8 cellular contexts compared by ENCODE assay signal in the genomic region with DNA sequence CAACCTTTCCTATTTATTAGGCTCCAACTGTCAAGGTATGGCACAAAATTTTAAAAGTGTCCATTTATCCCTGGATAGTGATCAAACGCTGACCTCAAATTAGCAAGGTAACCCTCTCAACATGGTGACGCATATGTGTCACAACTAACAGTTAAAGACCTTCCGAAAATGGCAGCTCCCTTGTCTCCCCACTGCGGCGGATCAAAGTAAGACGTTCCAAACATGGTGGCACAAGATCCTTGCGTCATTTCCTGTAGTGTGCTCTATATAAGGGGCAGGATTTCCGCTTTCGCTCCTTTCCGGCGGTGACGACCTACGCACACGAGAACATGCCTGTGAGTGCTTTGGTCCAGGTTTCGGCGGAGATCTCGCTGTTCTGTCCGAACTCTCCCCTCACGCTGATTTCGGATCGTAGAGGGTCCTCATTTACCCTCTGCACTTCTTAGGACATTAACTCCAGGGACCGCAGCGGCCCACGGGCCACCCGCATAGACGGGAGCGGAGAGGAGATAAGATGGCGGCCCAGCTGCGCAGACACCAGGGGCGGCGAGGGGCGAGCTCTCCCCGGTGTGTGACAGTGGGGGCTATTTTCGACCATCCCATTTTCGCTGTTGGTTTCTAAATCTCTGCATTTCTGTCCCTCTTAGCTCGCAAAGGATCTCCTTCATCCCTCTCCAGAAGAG. TPM values are rescaled to one million over a fixed set of nuclear protein-coding genes. Genes with fewer than 3 reads are reported as not detected.
A peak's percentile ranks its signal among the peaks of the same experiment; 100 is the strongest.
DNase-seq lines count a peak whose midpoint lies in the region; ATAC-seq and TF ChIP-seq lines count a peak whose summit lies in the region.

Gene RPS27, plus strand, starts transcription at position 295 of the 683 bp plus-strand sequence. Its CDS starts 35 bp downstream, at position 330.

- DNase-seq in CD8-positive, alpha-beta T cell, result peak; percentile 72 to 94 (median 85)
- DNase-seq in HT1080 (ENCODE audit: low read depth) (peak; percentile 92), NOMO-1 treated with DMSO at 0.1 percent for 48 hours (lab: John Stamatoyannopoulos, UW; ENCODE audit: unreplicated experiment) (peak; percentile 98), medulla oblongata (ENCODE audit: extremely low spot score) (peak; percentile 99)
- peak; percentile 75 to 88 for DNase-seq in activated CD8-positive, alpha-beta memory T cell treated with anti-CD3 and anti-CD28 coated beads for 4 hours (ENCODE audit: low read depth in 2 of 2)
- peak; percentile 86 to 89 (median 86) for DNase-seq in effector memory CD8-positive, alpha-beta T cell
- peak; percentile 82 for DNase-seq in stimulated activated CD8-positive, alpha-beta memory T cell treated with anti-CD3 and anti-CD28 coated beads, Interleukin-12 subunit alpha, Interleukin-12 subunit beta, amount 100 ng/mL, for 1 hour (ENCODE audit: low read depth)

- H3K27me3 Mint-ChIP-seq in CD8-positive, alpha-beta T cell (ENCODE audit: low read depth), result no peaks in the 10 kb centered on the region
- peaks cover 0 to 5% of the 10 kb centered on the region in 2 donors for H3K27me3 Mint-ChIP-seq in effector memory CD8-positive, alpha-beta T cell

- no peaks in the 10 kb centered on the region for H3K9me3 ChIP-seq in CD8-positive, alpha-beta T cell (ENCODE audit: low read length)

- H3K4me3 ChIP-seq in CD8-positive, alpha-beta T cell (ENCODE audit: low read depth, low read length), result peak within 1 kb of the TSS; percentile 95

- CTCF ChIA-PET in CD8-positive, alpha-beta T cell (lab: Charles Lee), result interaction anchor here (1.1 to 2.6 kb wide), 5 partner anchors 34 to 194 kb away, joined by 3 to 11 read pairs (median 6); no protein-coding TSS in a partner anchor

- H3K27me3 ChIP-seq in CD8-positive, alpha-beta T cell (ENCODE audit: insufficient read depth, low read length), result no peaks in the 10 kb centered on the region

- ATAC-seq in CD8-positive, alpha-beta T cell, result peak; percentile 85
- peak; percentile 72 for ATAC-seq in GM19467 (IDR thresholded peaks at IDR 0.05; ENCODE audit: unreplicated experiment)
- ATAC-seq in effector memory CD8-positive, alpha-beta T cell (replicated peaks), result peak; percentile 89

- peaks cover 45% of the 10 kb centered on the region for H3K36me3 Mint-ChIP-seq in CD8-positive, alpha-beta T cell
- H3K36me3 Mint-ChIP-seq in effector memory CD8-positive, alpha-beta T cell (ENCODE audit: insufficient read depth), result peaks cover 54% of the 10 kb centered on the region

- no peak for TF ChIP-seq CTCF in CD8-positive, alpha-beta T cell (IDR thresholded peaks at IDR 0.05)

- H3K36me3 ChIP-seq in CD8-positive, alpha-beta T cell (ENCODE audit: insufficient read depth, low read length), result peaks cover 17% of the 10 kb centered on the region

- peak within 1 kb of the TSS; percentile 99 for H3K27ac Mint-ChIP-seq in CD8-positive, alpha-beta T cell
- H3K27ac Mint-ChIP-seq in effector memory CD8-positive, alpha-beta T cell, result peak within 1 kb of the TSS; percentile 96 to 100

- intact Hi-C loops in CD8-positive, alpha-beta T cell (cut with DNase I, micrococcal nuclease), result loop anchor here (1.0 to 10.0 kb wide), 17 partner anchors 13 to 456 kb away; partner anchors contain the start of genes CREB3L4 (in 2 of the 2), CRTC2 (in 2 of the 2), HAX1 (in 2 of the 2) and JTB (in 2 of the 2)

- H3K4me1 Mint-ChIP-seq in CD8-positive, alpha-beta T cell (ENCODE audit: low read depth), result peaks cover 44% of the 10 kb centered on the region
- H3K4me1 Mint-ChIP-seq in effector memory CD8-positive, alpha-beta T cell (ENCODE audit: low read depth in 2 of 2), result peaks cover 34 to 36% of the 10 kb centered on the region in 2 donors

- peaks cover 43% of the 10 kb centered on the region for H3K4me1 ChIP-seq in CD8-positive, alpha-beta T cell (ENCODE audit: insufficient read depth, low read length)

- no peaks in the 10 kb centered on the region for H3K9me3 Mint-ChIP-seq in CD8-positive, alpha-beta T cell
- no peaks in the 10 kb centered on the region for H3K9me3 Mint-ChIP-seq in effector memory CD8-positive, alpha-beta T cell

- POLR2A ChIA-PET in CD8-positive, alpha-beta T cell (lab: Charles Lee), result interaction anchor here (0.5 to 3.5 kb wide), 60 partner anchors 9 to 459 kb away, joined by 3 to 56 read pairs (median 5); partner anchors contain the start of genes CHTOP, CREB3L4, CRTC2 and DENND4B

- peak within 1 kb of the TSS; percentile 99 for H3K27ac ChIP-seq in CD8-positive, alpha-beta T cell (ENCODE audit: low read depth, low read length)

- peak within 1 kb of the TSS; percentile 98 for H3K4me3 Mint-ChIP-seq in CD8-positive, alpha-beta T cell
- peak within 1 kb of the TSS; percentile 88 to 97 for H3K4me3 Mint-ChIP-seq in effector memory CD8-positive, alpha-beta T cell

RNA-seq across cellular contexts. Expression of gene RPS27, which starts in this region (rescaled TPM):
- 1,000 to 10,000 TPM; 6,306 to 6,659 TPM for total RNA-seq in CD8-positive, alpha-beta T cell
- total RNA-seq in HT1080 (2014; rRNA removed; shearing (Covaris generic)), result 1,691 and 2,292 TPM in 2 replicates
- 3,179 and 4,701 TPM in 2 replicates for polyA plus RNA-seq in HT1080 (2015; cell fraction: cytosol; rRNA removed)
- 691 and 901 TPM in 2 replicates for polyA plus RNA-seq in HT1080 (2015; cell fraction: nucleus; rRNA removed)

Comparison
In these comparisons a context has a peak if more than half of its experiments do, and no peak if none do; other contexts are left out.
1. Peak in every context shown above with its lines: DNase-seq, ATAC-seq, H3K4me3 ChIP-seq and H3K27ac ChIP-seq.